In genomic region chr4:172173206-172173605, GRCh38 we compare ENCODE assay signal across 25 cellular contexts.
"Had no signal": no experiment of that assay in that cellular context is flagged by ENCODE, and none has a peak within 500 bp of the region (broad histone marks: within the 10 kb centered on the region; RNA-seq: fewer than 3 reads in every experiment).

No MANE protein-coding gene starts in this region.

- H3K4me3 Mint-ChIP-seq: activated naive CD4-positive, alpha-beta T cell treated with anti-CD3 and anti-CD28 coated beads, Interleukin-2, amount 50 U/mL, for 24 hours; brain; immature natural killer cell; naive thymus-derived CD4-positive, alpha-beta T cell; neural crest cell; stimulated activated naive B cell treated with anti-CD40 and anti-IgM and Interleukin-4, amounts not matched to agents 10 μg/mL and 1 μg/mL and 100 μg/mL, for 72 hours; T-helper 2 cell treated with Interferon-gamma antibody and Interleukin-4, amounts not matched to agents 5 μg/mL and 100 μg/mL, for 36 hours had no signal

- H3K27me3 ChIP-seq: gastroesophageal sphincter, heart left ventricle, transverse colon had no signal

- H3K27me3 Mint-ChIP-seq: activated naive CD4-positive, alpha-beta T cell treated with anti-CD3 and anti-CD28 coated beads, Interleukin-2, amount 50 U/mL, for 24 hours; brain; naive thymus-derived CD4-positive, alpha-beta T cell; stimulated activated naive B cell treated with anti-CD40 and anti-IgM and Interleukin-4, amounts not matched to agents 10 μg/mL and 1 μg/mL and 100 μg/mL, for 72 hours had no signal

- H3K4me2 ChIP-seq: smooth muscle cell had no signal

- H3K4me1 Mint-ChIP-seq: activated naive CD4-positive, alpha-beta T cell treated with anti-CD3 and anti-CD28 coated beads, Interleukin-2, amount 50 U/mL, for 24 hours; immature natural killer cell; naive thymus-derived CD4-positive, alpha-beta T cell; neural crest cell; stimulated activated naive B cell treated with anti-CD40 and anti-IgM and Interleukin-4, amounts not matched to agents 10 μg/mL and 1 μg/mL and 100 μg/mL, for 72 hours had no signal

- H3K4me3 ChIP-seq: gastroesophageal sphincter, heart left ventricle, lower lobe of right lung, smooth muscle cell, transverse colon had no signal

- H3K36me3 Mint-ChIP-seq: activated naive CD4-positive, alpha-beta T cell treated with anti-CD3 and anti-CD28 coated beads, Interleukin-2, amount 50 U/mL, for 24 hours; brain; naive thymus-derived CD4-positive, alpha-beta T cell; stimulated activated naive B cell treated with anti-CD40 and anti-IgM and Interleukin-4, amounts not matched to agents 10 μg/mL and 1 μg/mL and 100 μg/mL, for 72 hours had no signal

- DNase-seq: activated gamma-delta T cell treated with Interleukin-2 at 50 U/mL for 16 hours; activated T-cell treated with anti-CD3 and anti-CD28 coated beads, Interleukin-2, amount 50 U/mL, for 1 hour; aorta; central memory CD4-positive, alpha-beta T cell; dermis blood vessel endothelial cell; effector CD8-positive, alpha-beta T cell; heart left ventricle; immature natural killer cell; lower lobe of right lung; naive thymus-derived CD4-positive, alpha-beta T cell; posterior cingulate gyrus; stimulated activated CD4-positive, alpha-beta T cell treated with anti-CD3 and anti-CD28 coated beads, Interleukin-15, amount 100 ng/mL, for 24 hours; stimulated activated CD8-positive, alpha-beta memory T cell treated with anti-CD3 and anti-CD28 coated beads, Interleukin-4, amount 100 ng/mL, for 48 hours; stimulated activated naive B cell treated with anti-CD40 and anti-IgM and Interleukin-4, amounts not matched to agents 10 μg/mL and 1 μg/mL and 100 μg/mL, for 72 hours; transverse colon; WERI-Rb-1 had no signal

- ATAC-seq: esophagus mucosa; gastroesophageal sphincter; heart left ventricle; left lobe of liver; lower lobe of right lung; naive thymus-derived CD4-positive, alpha-beta T cell; sciatic nerve; stimulated activated naive B cell treated with anti-CD40 and anti-IgM and Interleukin-4, amounts not matched to agents 10 μg/mL and 1 μg/mL and 100 μg/mL, for 72 hours had no signal

- H3K36me3 ChIP-seq: gastroesophageal sphincter, heart left ventricle, lower lobe of right lung, transverse colon, WERI-Rb-1 had no signal

- H3K4me1 ChIP-seq: gastroesophageal sphincter, heart left ventricle, lower lobe of right lung, transverse colon had no signal

- H3K27ac ChIP-seq: gastroesophageal sphincter, heart left ventricle, lower lobe of right lung, transverse colon, WERI-Rb-1 had no signal

- H3K27ac Mint-ChIP-seq: activated naive CD4-positive, alpha-beta T cell treated with anti-CD3 and anti-CD28 coated beads, Interleukin-2, amount 50 U/mL, for 24 hours; brain; immature natural killer cell; naive thymus-derived CD4-positive, alpha-beta T cell; stimulated activated naive B cell treated with anti-CD40 and anti-IgM and Interleukin-4, amounts not matched to agents 10 μg/mL and 1 μg/mL and 100 μg/mL, for 72 hours; T-helper 2 cell treated with Interferon-gamma antibody and Interleukin-4, amounts not matched to agents 5 μg/mL and 100 μg/mL, for 36 hours had no signal

- H3K9me3 Mint-ChIP-seq: activated naive CD4-positive, alpha-beta T cell treated with anti-CD3 and anti-CD28 coated beads, Interleukin-2, amount 50 U/mL, for 24 hours; brain had no signal
